8 cellular contexts compared by ENCODE assay signal in the genomic region with DNA sequence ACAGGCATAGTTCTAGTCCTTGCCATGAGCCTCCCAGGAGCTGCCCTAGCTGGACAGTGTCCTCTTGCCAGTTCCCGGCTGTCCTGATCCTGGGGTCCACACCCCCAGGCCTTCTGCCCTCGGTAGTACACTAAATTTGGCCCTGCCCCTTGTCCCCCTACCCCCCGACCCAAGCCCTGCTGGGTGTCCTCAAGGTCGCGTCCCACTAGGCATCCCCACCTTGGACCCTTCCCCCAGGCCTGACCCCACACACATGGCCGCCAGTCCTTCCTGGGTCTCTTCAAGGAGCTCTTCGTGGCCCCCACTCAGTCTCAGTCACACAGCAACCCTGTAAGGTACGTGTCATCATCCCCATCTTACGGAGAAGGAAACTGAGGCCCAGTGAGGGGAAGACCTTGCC.
"Had no signal": no experiment of that assay in that cellular context is flagged by ENCODE, and none has a peak within 500 bp of the region (broad histone marks: within the 10 kb centered on the region; RNA-seq: fewer than 3 reads in every experiment).

No MANE protein-coding gene starts in this region.

- ATAC-seq: HCT116 had no signal

- H3K9me3 ChIP-seq: HAP-1 had no signal

- DNase-seq: GM23248, GOT3, H7, HFFc6, IMR-90 had no signal

- H3K36me3 ChIP-seq: HAP-1 had no signal

- H3K4me3 Mint-ChIP-seq: HFFc6 had no signal

- H3K4me1 ChIP-seq: HAP-1 had no signal

- H3K27ac ChIP-seq: GM23248 had no signal

- H3K4me3 ChIP-seq: GM23248, HAP-1, K562 had no signal

- H3K27ac Mint-ChIP-seq: HFFc6 had no signal
